ENCODE assay signal across 8 cellular contexts in the genomic region with DNA sequence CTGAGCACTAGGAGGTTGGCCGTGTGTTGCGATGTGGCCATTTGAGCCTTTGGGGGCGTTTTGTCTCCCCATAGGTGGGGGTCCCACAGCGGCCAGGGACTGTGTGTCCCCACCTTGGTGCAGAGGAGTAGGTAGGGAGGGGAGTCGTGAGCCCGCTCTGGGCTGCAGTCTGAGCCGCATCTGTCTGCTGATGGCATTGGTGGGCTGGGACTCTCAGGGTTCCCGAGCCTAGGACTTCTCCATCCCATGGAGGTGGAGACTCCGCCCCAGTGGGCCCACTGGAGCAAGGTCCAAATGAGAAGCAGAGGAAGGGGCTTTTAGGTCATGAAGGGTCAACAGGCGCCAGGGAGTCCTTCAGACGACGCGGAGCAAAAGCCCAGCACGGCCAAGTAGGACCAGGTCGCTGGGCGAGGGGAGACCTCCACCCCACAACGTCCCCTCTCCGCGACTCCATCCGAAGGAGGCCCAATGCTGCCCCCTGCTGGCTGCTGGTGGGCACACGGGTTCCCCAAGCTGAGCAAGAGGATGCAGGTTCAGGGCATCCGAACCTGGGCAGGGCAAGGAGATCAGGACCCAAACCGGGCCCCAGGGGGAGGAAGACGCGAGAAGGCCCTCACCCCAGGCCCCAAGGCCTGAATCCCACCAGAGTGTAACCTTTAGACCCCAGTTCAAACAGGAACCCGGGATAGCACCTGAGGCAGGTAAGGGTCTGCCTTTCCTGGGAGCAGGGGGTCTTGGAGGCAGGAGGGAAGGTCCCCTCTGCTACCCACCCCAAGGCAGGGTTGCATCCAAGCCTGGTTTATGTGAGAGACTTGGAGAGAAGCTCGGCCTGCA. TPM values are rescaled to one million over a fixed set of nuclear protein-coding genes. Genes with fewer than 3 reads are reported as not detected.
DNase-seq lines count a peak whose midpoint lies in the region; ATAC-seq and TF ChIP-seq lines count a peak whose summit lies in the region.

No MANE protein-coding gene starts in this region.

- peaks cover 0 to 16% (median 0%) of the 10 kb centered on the region in 4 donors for H3K4me1 ChIP-seq in tibial nerve

- H3K27me3 ChIP-seq in tibial nerve: peaks cover 0 to 47% of the 10 kb centered on the region in 2 donors

- no peak overlapping the region for H3K27ac Mint-ChIP-seq in activated CD4-positive, alpha-beta T cell treated with anti-CD3 and anti-CD28 coated beads, Interleukin-2, amount 10 ng/mL, durations not matched to agents 24 days and 14 days

- H3K36me3 Mint-ChIP-seq in activated CD4-positive, alpha-beta T cell treated with anti-CD3 and anti-CD28 coated beads, Interleukin-2, amount 10 ng/mL, durations not matched to agents 24 days and 14 days (ENCODE audit: low read depth): peaks cover 2% of the 10 kb centered on the region

- TF ChIP-seq CTCF in omental fat pad (IDR thresholded peaks at IDR 0.05): peak in 1 of 3 donors; percentile 34
- TF ChIP-seq CTCF in tibial nerve (IDR thresholded peaks at IDR 0.05): peak; percentile 45 to 69 (median 56)

- peaks cover 6% of the 10 kb centered on the region for H3K9me3 Mint-ChIP-seq in activated CD4-positive, alpha-beta T cell treated with anti-CD3 and anti-CD28 coated beads, Interleukin-2, amount 10 ng/mL, durations not matched to agents 24 days and 14 days

- peaks cover 0 to 25% (median 1%) of the 10 kb centered on the region in 4 donors for H3K9me3 ChIP-seq in tibial nerve

- WGBS in tibial nerve, 2 donors: 32 to 41% methylated on average over 19 to 20 of the region's 27 CpGs

- H3K4me3 ChIP-seq in tibial nerve: no peak overlapping the region

- H3K27me3 Mint-ChIP-seq in activated CD4-positive, alpha-beta T cell treated with anti-CD3 and anti-CD28 coated beads, Interleukin-2, amount 10 ng/mL, durations not matched to agents 24 days and 14 days: peaks cover 23% of the 10 kb centered on the region

- no peak overlapping the region for H3K27ac ChIP-seq in tibial nerve

- ATAC-seq in omental fat pad (ENCODE audit: low FRiP score) (no peak), GM21619 (IDR thresholded peaks at IDR 0.05; ENCODE audit: unreplicated experiment) (no peak), HG03457 (IDR thresholded peaks at IDR 0.05; ENCODE audit: unreplicated experiment) (no peak)

- DNase-seq in NCI-H748 (lab: John Stamatoyannopoulos, UW; ENCODE audit: unreplicated experiment): peak; percentile 9
- no peak for DNase-seq in NCI-H748 treated with DMSO at 0.1 percent for 48 hours (lab: John Stamatoyannopoulos, UW)
- DNase-seq in activated CD4-positive, alpha-beta T cell treated with anti-CD3 and anti-CD28 coated beads, Interleukin-2, amount 10 ng/mL, durations not matched to agents 24 days and 14 days: peak; percentile 92
- DNase-seq in dermis blood vessel endothelial cell: peak; percentile 58
- peak; percentile 35 for DNase-seq in omental fat pad (ENCODE audit: low spot score)
- peak in 1 of 2 donors; percentile 12 for DNase-seq in tibial nerve (ENCODE audit: low spot score in 2 of 2)

- peaks cover 5% of the 10 kb centered on the region for H3K4me1 Mint-ChIP-seq in activated CD4-positive, alpha-beta T cell treated with anti-CD3 and anti-CD28 coated beads, Interleukin-2, amount 10 ng/mL, durations not matched to agents 24 days and 14 days

- no peak for TF ChIP-seq POLR2A in tibial nerve (IDR thresholded peaks at IDR 0.05)

- H3K4me3 Mint-ChIP-seq in activated CD4-positive, alpha-beta T cell treated with anti-CD3 and anti-CD28 coated beads, Interleukin-2, amount 10 ng/mL, durations not matched to agents 24 days and 14 days: no peak overlapping the region

- H3K36me3 ChIP-seq in tibial nerve: no peaks in the 10 kb centered on the region

- TF ChIP-seq EP300 in tibial nerve (IDR thresholded peaks at IDR 0.05): no peak

- intact Hi-C loops in activated CD4-positive, alpha-beta T cell treated with anti-CD3 and anti-CD28 coated beads, Interleukin-2, amount 10 ng/mL, durations not matched to agents 24 days and 14 days (cut with micrococcal nuclease): loop anchor here (1.0 kb wide), 1 partner anchor 372 kb away; no protein-coding TSS in a partner anchor

RNA-seq across cellular contexts. Expression of gene TTC34, which starts 14.9 kb away (rescaled TPM):
- total RNA-seq in activated CD4-positive, alpha-beta T cell treated with anti-CD3 and anti-CD28 coated beads, Interleukin-2, amount 10 ng/mL, durations not matched to agents 24 days and 14 days: 1.3 and 1.8 TPM in 2 replicates
- total RNA-seq in dermis blood vessel endothelial cell: under 0.01 and 0.05 TPM in 2 replicates
- under 1 TPM; 0.12 to 0.95 (median 0.26) TPM for total RNA-seq in omental fat pad
- total RNA-seq in tibial nerve: 1 to 10 TPM in 2 of 4 donors, under 1 TPM in 2; 0.84 to 1.2 (median 1.0) TPM
